29 cellular contexts compared by ENCODE assay signal in genomic region chr22:42627981-42628380, GRCh38. TPM values are rescaled to one million over a fixed set of nuclear protein-coding genes. Genes with fewer than 3 reads are reported as not detected.
"Had no signal": no experiment of that assay in that cellular context is flagged by ENCODE, and none has a peak within 500 bp of the region (broad histone marks: within the 10 kb centered on the region; RNA-seq: fewer than 3 reads in every experiment).

No MANE protein-coding gene starts in this region.

- H3K4me1 Mint-ChIP-seq: activated CD4-positive, alpha-beta memory T cell treated with anti-CD3 and anti-CD28 coated beads, Interleukin-2, amount 10 ng/mL, durations not matched to agents 7 days and 5 days; activated naive CD8-positive, alpha-beta T cell treated with anti-CD3 and anti-CD28 coated beads for 36 hours had no signal

- H3K27me3 ChIP-seq: adrenal gland, body of pancreas, esophagus muscularis mucosa, foreskin keratinocyte, gastrocnemius medialis had no signal

- ATAC-seq: activated naive CD8-positive, alpha-beta T cell treated with anti-CD3 and anti-CD28 coated beads, Interleukin-2, amount 50 U/mL, for 24 hours; activated T-cell treated with anti-CD3 and anti-CD28 coated beads, Interleukin-2, amount 50 U/mL, for 72 hours; body of pancreas; effector memory CD8-positive, alpha-beta T cell; foreskin keratinocyte; gastrocnemius medialis had no signal

- DNase-seq: activated CD4-positive, alpha-beta memory T cell treated with anti-CD3 and anti-CD28 coated beads, Interleukin-2, amount 10 ng/mL, durations not matched to agents 7 days and 5 days; activated CD4-positive, alpha-beta T cell treated with anti-CD3 and anti-CD28 coated beads for 1 hour; activated CD4-positive, alpha-beta T cell treated with anti-CD3 and anti-CD28 coated beads for 4 hours; activated CD4-positive, alpha-beta T cell treated with anti-CD3 and anti-CD28 coated beads, Interleukin-2, amount 10 ng/mL, durations not matched to agents 7 days and 5 days; activated CD4-positive, alpha-beta T cell treated with anti-CD3 and anti-CD28 coated beads, Interleukin-2, amount 50 U/mL, for 4 hours; activated CD8-positive, alpha-beta memory T cell treated with anti-CD3 and anti-CD28 coated beads, Interleukin-2, amount 50 U/mL, for 48 hours; activated gamma-delta T cell; activated naive CD4-positive, alpha-beta T cell; activated naive CD4-positive, alpha-beta T cell treated with anti-CD3 and anti-CD28 coated beads, Interleukin-2, amount 50 U/mL, for 16 hours; activated naive CD8-positive, alpha-beta T cell treated with anti-CD3 and anti-CD28 coated beads for 36 hours; activated naive CD8-positive, alpha-beta T cell treated with anti-CD3 and anti-CD28 coated beads, Interleukin-2, amount 50 U/mL, for 24 hours; activated T-cell treated with anti-CD3 and anti-CD28 coated beads for 4 hours; activated T-cell treated with anti-CD3 and anti-CD28 coated beads, Interleukin-2, amount 50 U/mL, for 24 hours; activated T-cell treated with anti-CD3 and anti-CD28 coated beads, Interleukin-2, amount 50 U/mL, for 72 hours; adrenal gland; amygdala; aorta; body of pancreas; caudate nucleus; cortex of kidney; dermis blood vessel endothelial cell; effector CD4-positive, alpha-beta T cell; effector memory CD8-positive, alpha-beta T cell; erythroblast; foreskin keratinocyte; gastrocnemius medialis; glutamatergic neuron; T-helper 2 cell had no signal

- H3K27me3 Mint-ChIP-seq: activated CD4-positive, alpha-beta memory T cell treated with anti-CD3 and anti-CD28 coated beads, Interleukin-2, amount 10 ng/mL, durations not matched to agents 7 days and 5 days; activated CD4-positive, alpha-beta T cell treated with anti-CD3 and anti-CD28 coated beads, Interleukin-2, amount 10 ng/mL, durations not matched to agents 7 days and 5 days; activated naive CD8-positive, alpha-beta T cell treated with anti-CD3 and anti-CD28 coated beads for 36 hours; activated naive CD8-positive, alpha-beta T cell treated with anti-CD3 and anti-CD28 coated beads, Interleukin-2, amount 50 U/mL, for 24 hours; activated T-cell treated with anti-CD3 and anti-CD28 coated beads, Interleukin-2, amount 50 U/mL, for 24 hours; effector memory CD8-positive, alpha-beta T cell had no signal

- H3K9me3 ChIP-seq: adrenal gland, body of pancreas, esophagus muscularis mucosa, gastrocnemius medialis had no signal

- H3K4me3 ChIP-seq: adrenal gland, body of pancreas, esophagus muscularis mucosa, gastrocnemius medialis had no signal

- H3K4me1 ChIP-seq: body of pancreas had no signal

- H3K27ac Mint-ChIP-seq: activated CD4-positive, alpha-beta memory T cell treated with anti-CD3 and anti-CD28 coated beads, Interleukin-2, amount 10 ng/mL, durations not matched to agents 7 days and 5 days; activated CD4-positive, alpha-beta T cell treated with anti-CD3 and anti-CD28 coated beads, Interleukin-2, amount 10 ng/mL, durations not matched to agents 7 days and 5 days; activated naive CD8-positive, alpha-beta T cell treated with anti-CD3 and anti-CD28 coated beads for 36 hours; activated naive CD8-positive, alpha-beta T cell treated with anti-CD3 and anti-CD28 coated beads, Interleukin-2, amount 50 U/mL, for 24 hours; activated T-cell treated with anti-CD3 and anti-CD28 coated beads, Interleukin-2, amount 50 U/mL, for 24 hours; activated T-cell treated with anti-CD3 and anti-CD28 coated beads, Interleukin-2, amount 50 U/mL, for 72 hours had no signal

- H3K9me3 Mint-ChIP-seq: activated CD4-positive, alpha-beta memory T cell treated with anti-CD3 and anti-CD28 coated beads, Interleukin-2, amount 10 ng/mL, durations not matched to agents 7 days and 5 days; activated CD4-positive, alpha-beta T cell treated with anti-CD3 and anti-CD28 coated beads, Interleukin-2, amount 10 ng/mL, durations not matched to agents 7 days and 5 days; activated naive CD8-positive, alpha-beta T cell treated with anti-CD3 and anti-CD28 coated beads for 36 hours; activated naive CD8-positive, alpha-beta T cell treated with anti-CD3 and anti-CD28 coated beads, Interleukin-2, amount 50 U/mL, for 24 hours; activated T-cell treated with anti-CD3 and anti-CD28 coated beads, Interleukin-2, amount 50 U/mL, for 24 hours; activated T-cell treated with anti-CD3 and anti-CD28 coated beads, Interleukin-2, amount 50 U/mL, for 72 hours; effector memory CD8-positive, alpha-beta T cell had no signal

- H3K4me3 Mint-ChIP-seq: activated CD4-positive, alpha-beta memory T cell treated with anti-CD3 and anti-CD28 coated beads, Interleukin-2, amount 10 ng/mL, durations not matched to agents 7 days and 5 days; activated CD4-positive, alpha-beta T cell treated with anti-CD3 and anti-CD28 coated beads, Interleukin-2, amount 10 ng/mL, durations not matched to agents 7 days and 5 days; activated naive CD8-positive, alpha-beta T cell treated with anti-CD3 and anti-CD28 coated beads for 36 hours; activated naive CD8-positive, alpha-beta T cell treated with anti-CD3 and anti-CD28 coated beads, Interleukin-2, amount 50 U/mL, for 24 hours; activated T-cell treated with anti-CD3 and anti-CD28 coated beads, Interleukin-2, amount 50 U/mL, for 24 hours; activated T-cell treated with anti-CD3 and anti-CD28 coated beads, Interleukin-2, amount 50 U/mL, for 72 hours; effector memory CD8-positive, alpha-beta T cell had no signal

- H3K27ac ChIP-seq: adrenal gland, body of pancreas, esophagus muscularis mucosa, foreskin keratinocyte, gastrocnemius medialis had no signal

RNA-seq across cellular contexts. Expression of gene ATP5MGL, which starts 12.4 kb away (rescaled TPM):
- total RNA-seq: body of pancreas, dermis blood vessel endothelial cell, esophagus muscularis mucosa, gastrocnemius medialis had no signal
- polyA plus RNA-seq: adrenal gland, aorta, foreskin keratinocyte had no signal
